In genomic region chr5:34436761-34437501, GRCh38 we compare ENCODE assay signal across 17 cellular contexts.
"Had no signal": no experiment of that assay in that cellular context is flagged by ENCODE, and none has a peak within 500 bp of the region (broad histone marks: within the 10 kb centered on the region; RNA-seq: fewer than 3 reads in every experiment).

No MANE protein-coding gene starts in this region.

- DNase-seq: activated CD4-positive, alpha-beta T cell treated with anti-CD3 and anti-CD28 coated beads, Interleukin-2, amount 50 U/mL, for 48 hours; activated naive CD4-positive, alpha-beta T cell treated with anti-CD3 and anti-CD28 coated beads for 36 hours; activated naive CD8-positive, alpha-beta T cell treated with anti-CD3 and anti-CD28 coated beads, Interleukin-2, amount 50 U/mL, for 24 hours; dermis blood vessel endothelial cell; effector memory CD8-positive, alpha-beta T cell; islet precursor cell; ovary; sigmoid colon; stimulated activated CD4-positive, alpha-beta T cell treated with anti-CD3 and anti-CD28 coated beads, Interleukin-1b, Interleukin-23, amount 100 ng/mL, for 48 hours; thyroid gland; uterus; WERI-Rb-1 had no signal

- H3K27me3 ChIP-seq: ascending aorta, ovary, sigmoid colon, thyroid gland, uterus had no signal

- H3K27me3 Mint-ChIP-seq: activated naive CD8-positive, alpha-beta T cell treated with anti-CD3 and anti-CD28 coated beads, Interleukin-2, amount 50 U/mL, for 24 hours had no signal

- H3K9me3 ChIP-seq: ascending aorta, ovary, sigmoid colon, thyroid gland, uterus had no signal

- H3K4me3 Mint-ChIP-seq: activated naive CD4-positive, alpha-beta T cell treated with anti-CD3 and anti-CD28 coated beads for 36 hours; activated naive CD8-positive, alpha-beta T cell treated with anti-CD3 and anti-CD28 coated beads, Interleukin-2, amount 50 U/mL, for 24 hours; effector memory CD8-positive, alpha-beta T cell; stimulated activated effector memory CD8-positive, alpha-beta T cell treated with anti-CD3 and anti-CD28 coated beads, Interleukin-12 subunit alpha, Interleukin-12 subunit beta, amount 100 ng/mL, for 72 hours had no signal

- H3K4me1 ChIP-seq: ascending aorta, sigmoid colon, thyroid gland, uterus had no signal

- H3K36me3 Mint-ChIP-seq: stimulated activated effector memory CD8-positive, alpha-beta T cell treated with anti-CD3 and anti-CD28 coated beads, Interleukin-12 subunit alpha, Interleukin-12 subunit beta, amount 100 ng/mL, for 72 hours had no signal

- H3K4me1 Mint-ChIP-seq: activated naive CD8-positive, alpha-beta T cell treated with anti-CD3 and anti-CD28 coated beads, Interleukin-2, amount 50 U/mL, for 24 hours; stimulated activated effector memory CD8-positive, alpha-beta T cell treated with anti-CD3 and anti-CD28 coated beads, Interleukin-12 subunit alpha, Interleukin-12 subunit beta, amount 100 ng/mL, for 72 hours had no signal

- FAIRE-seq: bronchial epithelial cell had no signal

- H3K27ac Mint-ChIP-seq: activated naive CD4-positive, alpha-beta T cell treated with anti-CD3 and anti-CD28 coated beads for 36 hours; activated naive CD8-positive, alpha-beta T cell treated with anti-CD3 and anti-CD28 coated beads, Interleukin-2, amount 50 U/mL, for 24 hours; activated T-helper 2 cell treated with anti-CD3 and anti-CD28 coated beads, Interferon-gamma antibody, Interleukin-2, Interleukin-4, amounts not matched to agents 10 μg/mL and 5 μg/mL and 100 μg/mL, durations not matched to agents 14 hours and 24 hours and 36 hours; effector memory CD8-positive, alpha-beta T cell; stimulated activated effector memory CD8-positive, alpha-beta T cell treated with anti-CD3 and anti-CD28 coated beads, Interleukin-12 subunit alpha, Interleukin-12 subunit beta, amount 100 ng/mL, for 72 hours had no signal

- H3K9me3 Mint-ChIP-seq: activated naive CD4-positive, alpha-beta T cell treated with anti-CD3 and anti-CD28 coated beads for 36 hours; activated T-helper 2 cell treated with anti-CD3 and anti-CD28 coated beads, Interferon-gamma antibody, Interleukin-2, Interleukin-4, amounts not matched to agents 10 μg/mL and 5 μg/mL and 100 μg/mL, durations not matched to agents 14 hours and 24 hours and 36 hours; effector memory CD8-positive, alpha-beta T cell; stimulated activated effector memory CD8-positive, alpha-beta T cell treated with anti-CD3 and anti-CD28 coated beads, Interleukin-12 subunit alpha, Interleukin-12 subunit beta, amount 100 ng/mL, for 72 hours had no signal

- ATAC-seq: activated naive CD8-positive, alpha-beta T cell treated with anti-CD3 and anti-CD28 coated beads, Interleukin-2, amount 50 U/mL, for 24 hours; effector memory CD8-positive, alpha-beta T cell; left lobe of liver; stimulated activated effector memory CD8-positive, alpha-beta T cell treated with anti-CD3 and anti-CD28 coated beads, Interleukin-12 subunit alpha, Interleukin-12 subunit beta, amount 100 ng/mL, for 72 hours had no signal

- H3K4me3 ChIP-seq: ascending aorta, ovary, sigmoid colon, thyroid gland, uterus had no signal

- H3K27ac ChIP-seq: ascending aorta, ovary, sigmoid colon, thyroid gland, uterus, WERI-Rb-1 had no signal

- H3K36me3 ChIP-seq: ascending aorta, ovary, sigmoid colon, thyroid gland, uterus, WERI-Rb-1 had no signal
